ENCODE assay signal across 8 cellular contexts in the genomic region with DNA sequence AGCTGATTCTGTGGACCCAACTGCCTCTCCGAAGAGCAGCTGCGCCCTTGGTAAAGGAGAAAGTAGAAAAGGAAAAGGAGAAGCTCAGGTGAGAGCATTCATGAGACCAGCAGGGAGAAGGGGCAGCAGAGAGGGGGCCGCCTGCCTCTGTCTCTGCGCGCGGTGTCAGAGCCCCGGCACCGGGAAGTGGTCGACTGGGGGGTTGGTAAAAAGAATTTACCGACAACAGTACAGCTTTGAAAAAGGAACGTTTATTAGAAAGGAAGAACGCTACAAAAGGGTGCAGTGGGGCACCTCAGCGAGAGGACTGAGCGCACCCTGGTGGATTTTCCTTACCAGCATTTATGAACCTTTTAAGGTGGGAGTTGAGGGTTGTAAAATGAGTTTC.
DNase-seq lines count a peak whose midpoint lies in the region; ATAC-seq, FAIRE-seq and TF ChIP-seq lines count a peak whose summit lies in the region.

No MANE protein-coding gene starts in this region.

- TF ChIP-seq POLR2A in Peyer's patch (IDR thresholded peaks at IDR 0.05): no peak

- H3K27ac ChIP-seq in Peyer's patch: peak overlapping the region in 3 of 4 donors; percentile 33 to 77 (median 48)
- peak overlapping the region in 1 of 2 donors; percentile 3 for H3K27ac ChIP-seq in right atrium auricular region

- DNase-seq in DMS 273 treated with DMSO at 0.1 percent for 48 hours (lab: John Stamatoyannopoulos, UW) (peak; percentile 9), HTR-8/SVneo (ENCODE audit: insufficient read length, low spot score) (peak; percentile 19), Peyer's patch (peak; percentile 51 to 63 (median 59)), right atrium auricular region (ENCODE audit: low spot score) (no peak), RCC 7860 (ENCODE audit: low spot score) (no peak)
- peak; percentile 53 for DNase-seq in activated naive CD4-positive, alpha-beta T cell treated with anti-CD3 and anti-CD28 coated beads, Interleukin-2, amount 50 U/mL, for 16 hours
- peak; percentile 10 to 19 for DNase-seq in stimulated activated CD4-positive, alpha-beta T cell treated with anti-CD3 and anti-CD28 coated beads, Interleukin-15, amount 100 ng/mL, for 1 hour (ENCODE audit: low read depth in 1 of 2, low spot score in 1 of 2)

- ATAC-seq in GM21381 (IDR thresholded peaks at IDR 0.05; ENCODE audit: unreplicated experiment): peak; percentile 49

- no peak for FAIRE-seq in HTR-8/SVneo (lab: Jason Lieb, UNC)
- FAIRE-seq in RCC 7860 (lab: Jason Lieb, UNC): no peak

- no peaks in the 10 kb centered on the region for H3K4me1 ChIP-seq in Peyer's patch
- H3K4me1 ChIP-seq in right atrium auricular region: peaks cover 0 to 6% of the 10 kb centered on the region in 2 donors

- H3K36me3 ChIP-seq in Peyer's patch (no peaks in the 10 kb centered on the region), right atrium auricular region (no peaks in the 10 kb centered on the region)

- no peaks in the 10 kb centered on the region for H3K27me3 ChIP-seq in Peyer's patch
- no peaks in the 10 kb centered on the region for H3K27me3 ChIP-seq in right atrium auricular region

- peak in 4 of 6 experiments; percentile 28 to 42 (median 30) for TF ChIP-seq CTCF in Peyer's patch (IDR thresholded peaks at IDR 0.05)
- no peak for TF ChIP-seq CTCF in right atrium auricular region (IDR thresholded peaks at IDR 0.05)

- H3K4me3 ChIP-seq in Peyer's patch (peak overlapping the region; percentile 26 to 47 (median 40)), right atrium auricular region (peak overlapping the region; percentile 23 to 36)

- no peaks in the 10 kb centered on the region for H3K9me3 ChIP-seq in Peyer's patch
- H3K9me3 ChIP-seq in right atrium auricular region: no peaks in the 10 kb centered on the region

Comparison
In these comparisons a context has a peak if more than half of its experiments do, and no peak if none do; other contexts are left out.
1. DNase-seq: peak in DMS 273 treated with DMSO at 0.1 percent for 48 hours (single experiment), HTR-8/SVneo (single experiment), Peyer's patch (3 of 3), activated naive CD4-positive, alpha-beta T cell treated with anti-CD3 and anti-CD28 coated beads, Interleukin-2, amount 50 U/mL, for 16 hours (single experiment) and stimulated activated CD4-positive, alpha-beta T cell treated with anti-CD3 and anti-CD28 coated beads, Interleukin-15, amount 100 ng/mL, for 1 hour (2 of 2); none in right atrium auricular region (single experiment) and RCC 7860 (single experiment).
2. CTCF ChIP-seq: peak in Peyer's patch (4 of 6); none in right atrium auricular region (0 of 2).